In genomic region chr1:200343874-200344273, GRCh38 we compare ENCODE assay signal across 22 cellular contexts.
DNase-seq lines count a peak whose midpoint lies in the region; ATAC-seq lines count a peak whose summit lies in the region.
"Had no signal": no experiment of that assay in that cellular context is flagged by ENCODE, and none has a peak within 500 bp of the region (broad histone marks: within the 10 kb centered on the region; RNA-seq: fewer than 3 reads in every experiment).

No MANE protein-coding gene starts in this region.

- POLR2A ChIA-PET in activated naive CD8-positive, alpha-beta T cell treated with anti-CD3 and anti-CD28 coated beads, Interleukin-2, amount 10 ng/mL, durations not matched to agents 7 days and 5 days (lab: Charles Lee), result no interaction called here

- peaks cover 6% of the 10 kb centered on the region for H3K4me1 Mint-ChIP-seq in activated naive CD8-positive, alpha-beta T cell treated with anti-CD3 and anti-CD28 coated beads, Interleukin-2, amount 10 ng/mL, durations not matched to agents 7 days and 5 days
- H3K4me1 Mint-ChIP-seq in activated naive CD8-positive, alpha-beta T cell treated with anti-CD3 and anti-CD28 coated beads for 36 hours, result no peaks in the 10 kb centered on the region
- H3K4me1 Mint-ChIP-seq in activated T-helper 17 cell treated with anti-CD3 and anti-CD28 coated beads, Interleukin-2, amount 50 U/mL, for 72 hours, result peaks cover 5% of the 10 kb centered on the region
- H3K4me1 Mint-ChIP-seq in stimulated activated effector memory CD8-positive, alpha-beta T cell treated with anti-CD3 and anti-CD28 coated beads, Interleukin-12 subunit alpha, Interleukin-12 subunit beta, amount 100 ng/mL, for 72 hours, result peaks cover 6% of the 10 kb centered on the region
- H3K4me1 Mint-ChIP-seq: CD8-positive, alpha-beta memory T cell had no signal

- H3K27me3 Mint-ChIP-seq in activated naive CD8-positive, alpha-beta T cell treated with anti-CD3 and anti-CD28 coated beads, Interleukin-2, amount 10 ng/mL, durations not matched to agents 7 days and 5 days, result peaks cover 5% of the 10 kb centered on the region
- no peaks in the 10 kb centered on the region for H3K27me3 Mint-ChIP-seq in activated naive CD8-positive, alpha-beta T cell treated with anti-CD3 and anti-CD28 coated beads for 36 hours
- H3K27me3 Mint-ChIP-seq in activated T-helper 17 cell treated with anti-CD3 and anti-CD28 coated beads, Interleukin-2, amount 50 U/mL, for 72 hours, result peaks cover 3% of the 10 kb centered on the region

- peak; percentile 47 for ATAC-seq in activated naive CD8-positive, alpha-beta T cell treated with anti-CD3 and anti-CD28 coated beads, Interleukin-2, amount 10 ng/mL, durations not matched to agents 7 days and 5 days (ENCODE audit: low read depth)
- peak; percentile 67 for ATAC-seq in activated T-helper 17 cell treated with anti-CD3 and anti-CD28 coated beads, Interleukin-2, amount 50 U/mL, for 72 hours (replicated peaks)
- ATAC-seq in stimulated activated effector memory CD8-positive, alpha-beta T cell treated with anti-CD3 and anti-CD28 coated beads, Interleukin-12 subunit alpha, Interleukin-12 subunit beta, amount 100 ng/mL, for 72 hours, result peak; percentile 62
- ATAC-seq in GM21619 (IDR thresholded peaks at IDR 0.05; ENCODE audit: unreplicated experiment), result no peak
- ATAC-seq: GM12878 had no signal

- no peak for DNase-seq in activated naive CD8-positive, alpha-beta T cell treated with anti-CD3 and anti-CD28 coated beads, Interleukin-2, amount 10 ng/mL, durations not matched to agents 7 days and 5 days
- DNase-seq in activated naive CD8-positive, alpha-beta T cell treated with anti-CD3 and anti-CD28 coated beads for 36 hours, result no peak
- peak; percentile 35 for DNase-seq in M059J (ENCODE audit: low read depth)
- DNase-seq in stimulated activated effector memory CD8-positive, alpha-beta T cell treated with anti-CD3 and anti-CD28 coated beads, Interleukin-12 subunit alpha, Interleukin-12 subunit beta, amount 100 ng/mL, for 72 hours (ENCODE audit: low spot score in 2 of 2), result no peak
- DNase-seq in Kasumi-1 (lab: John Stamatoyannopoulos, UW), result no peak
- DNase-seq: ACHN; C1 segment of cervical spinal cord; CD8-positive, alpha-beta memory T cell; DMS53; EL; GOT3; KBM-7; NCI-H1417 treated with DMSO at 0.1 percent for 48 hours; NCI-H1930; NCI-H226; NCI-H524; NCI-H82; RPMI8226; SHP77 treated with DMSO at 0.1 percent for 48 hours had no signal

- no peaks in the 10 kb centered on the region for H3K9me3 Mint-ChIP-seq in activated naive CD8-positive, alpha-beta T cell treated with anti-CD3 and anti-CD28 coated beads, Interleukin-2, amount 10 ng/mL, durations not matched to agents 7 days and 5 days
- H3K9me3 Mint-ChIP-seq in activated naive CD8-positive, alpha-beta T cell treated with anti-CD3 and anti-CD28 coated beads for 36 hours, result no peaks in the 10 kb centered on the region
- no peaks in the 10 kb centered on the region for H3K9me3 Mint-ChIP-seq in activated T-helper 17 cell treated with anti-CD3 and anti-CD28 coated beads, Interleukin-2, amount 50 U/mL, for 72 hours
- H3K9me3 Mint-ChIP-seq in stimulated activated effector memory CD8-positive, alpha-beta T cell treated with anti-CD3 and anti-CD28 coated beads, Interleukin-12 subunit alpha, Interleukin-12 subunit beta, amount 100 ng/mL, for 72 hours, result no peaks in the 10 kb centered on the region
- H3K9me3 Mint-ChIP-seq: CD8-positive, alpha-beta memory T cell had no signal

- H3K27ac Mint-ChIP-seq in activated naive CD8-positive, alpha-beta T cell treated with anti-CD3 and anti-CD28 coated beads, Interleukin-2, amount 10 ng/mL, durations not matched to agents 7 days and 5 days, result no peak overlapping the region
- no peak overlapping the region for H3K27ac Mint-ChIP-seq in activated naive CD8-positive, alpha-beta T cell treated with anti-CD3 and anti-CD28 coated beads for 36 hours
- H3K27ac Mint-ChIP-seq in activated T-helper 17 cell treated with anti-CD3 and anti-CD28 coated beads, Interleukin-2, amount 50 U/mL, for 72 hours, result no peak overlapping the region
- no peak overlapping the region for H3K27ac Mint-ChIP-seq in stimulated activated effector memory CD8-positive, alpha-beta T cell treated with anti-CD3 and anti-CD28 coated beads, Interleukin-12 subunit alpha, Interleukin-12 subunit beta, amount 100 ng/mL, for 72 hours
- H3K27ac Mint-ChIP-seq: CD8-positive, alpha-beta memory T cell had no signal

- H3K36me3 Mint-ChIP-seq in activated naive CD8-positive, alpha-beta T cell treated with anti-CD3 and anti-CD28 coated beads, Interleukin-2, amount 10 ng/mL, durations not matched to agents 7 days and 5 days, result no peaks in the 10 kb centered on the region
- no peaks in the 10 kb centered on the region for H3K36me3 Mint-ChIP-seq in activated naive CD8-positive, alpha-beta T cell treated with anti-CD3 and anti-CD28 coated beads for 36 hours
- no peaks in the 10 kb centered on the region for H3K36me3 Mint-ChIP-seq in activated T-helper 17 cell treated with anti-CD3 and anti-CD28 coated beads, Interleukin-2, amount 50 U/mL, for 72 hours (ENCODE audit: low read depth)
- H3K36me3 Mint-ChIP-seq in stimulated activated effector memory CD8-positive, alpha-beta T cell treated with anti-CD3 and anti-CD28 coated beads, Interleukin-12 subunit alpha, Interleukin-12 subunit beta, amount 100 ng/mL, for 72 hours, result no peaks in the 10 kb centered on the region
- H3K36me3 Mint-ChIP-seq: CD8-positive, alpha-beta memory T cell had no signal

- H3K4me3 Mint-ChIP-seq in activated naive CD8-positive, alpha-beta T cell treated with anti-CD3 and anti-CD28 coated beads, Interleukin-2, amount 10 ng/mL, durations not matched to agents 7 days and 5 days, result no peak overlapping the region
- H3K4me3 Mint-ChIP-seq in activated naive CD8-positive, alpha-beta T cell treated with anti-CD3 and anti-CD28 coated beads for 36 hours, result no peak overlapping the region
- H3K4me3 Mint-ChIP-seq in activated T-helper 17 cell treated with anti-CD3 and anti-CD28 coated beads, Interleukin-2, amount 50 U/mL, for 72 hours, result no peak overlapping the region
- no peak overlapping the region for H3K4me3 Mint-ChIP-seq in stimulated activated effector memory CD8-positive, alpha-beta T cell treated with anti-CD3 and anti-CD28 coated beads, Interleukin-12 subunit alpha, Interleukin-12 subunit beta, amount 100 ng/mL, for 72 hours
- H3K4me3 Mint-ChIP-seq: CD8-positive, alpha-beta memory T cell had no signal
